Comparison of ENCODE assay signal across 16 cellular contexts in genomic region chr9:97660847-97661246, GRCh38. TPM values are rescaled to one million over a fixed set of nuclear protein-coding genes. Genes with fewer than 3 reads are reported as not detected.
DNase-seq lines count a peak whose midpoint lies in the region; ATAC-seq and TF ChIP-seq lines count a peak whose summit lies in the region.
"Had no signal": no experiment of that assay in that cellular context is flagged by ENCODE, and none has a peak within 500 bp of the region (broad histone marks: within the 10 kb centered on the region; RNA-seq: fewer than 3 reads in every experiment).

No MANE protein-coding gene starts in this region.

- peak overlapping the region; percentile 59 for H3K27ac Mint-ChIP-seq in activated CD4-positive, alpha-beta T cell treated with anti-CD3 and anti-CD28 coated beads for 36 hours
- H3K27ac Mint-ChIP-seq in activated CD8-positive, alpha-beta T cell treated with anti-CD3 and anti-CD28 coated beads for 36 hours = no peak overlapping the region

- H3K4me3 ChIP-seq in adipocyte (ENCODE audit: low read length) (no peak overlapping the region), neutrophil (ENCODE audit: low read depth in 1 of 2, low read length in 1 of 2) (no peak overlapping the region)

- H3K27me3 ChIP-seq in adipocyte (replicated peaks; ENCODE audit: control insufficient read depth, insufficient read depth, low read length) = no peaks in the 10 kb centered on the region
- no peaks in the 10 kb centered on the region for H3K27me3 ChIP-seq in neutrophil

- H3K36me3 Mint-ChIP-seq in activated CD4-positive, alpha-beta T cell treated with anti-CD3 and anti-CD28 coated beads for 36 hours (ENCODE audit: low read depth) = peaks cover 62% of the 10 kb centered on the region
- H3K36me3 Mint-ChIP-seq in activated CD8-positive, alpha-beta T cell treated with anti-CD3 and anti-CD28 coated beads for 36 hours (ENCODE audit: low read depth) = peaks cover 64% of the 10 kb centered on the region

- TF ChIP-seq CTCF in neutrophil (IDR thresholded peaks at IDR 0.05) = no peak
- TF ChIP-seq CTCF in activated CD8-positive, alpha-beta T cell treated with anti-CD3 and anti-CD28 coated beads for 36 hours (IDR thresholded peaks at IDR 0.05) = no peak

- no peak overlapping the region for H3K9ac ChIP-seq in adipocyte (ENCODE audit: low read length)

- H3K4me1 ChIP-seq in adipocyte (ENCODE audit: control insufficient read depth, insufficient read depth, low read length) (peaks cover under 1% of the 10 kb centered on the region), neutrophil (ENCODE audit: control insufficient read depth in 1 of 2, insufficient read depth in 1 of 2, low read depth in 1 of 2, low read length in 1 of 2) (no peaks in the 10 kb centered on the region)

- peaks cover 16% of the 10 kb centered on the region for H3K4me1 Mint-ChIP-seq in activated CD4-positive, alpha-beta T cell treated with anti-CD3 and anti-CD28 coated beads for 36 hours
- peaks cover 15% of the 10 kb centered on the region for H3K4me1 Mint-ChIP-seq in activated CD8-positive, alpha-beta T cell treated with anti-CD3 and anti-CD28 coated beads for 36 hours (ENCODE audit: low read depth)

- intact Hi-C loops in activated CD4-positive, alpha-beta T cell treated with anti-CD3 and anti-CD28 coated beads for 36 hours (cut with DNase I, micrococcal nuclease) = no loop called here
- intact Hi-C loops in activated CD8-positive, alpha-beta T cell treated with anti-CD3 and anti-CD28 coated beads for 36 hours (cut with micrococcal nuclease) = no loop called here

- DNase-seq in activated CD4-positive, alpha-beta T cell treated with anti-CD3 and anti-CD28 coated beads for 36 hours = no peak
- DNase-seq in activated CD4-positive, alpha-beta T cell treated with anti-CD3 and anti-CD28 coated beads, Interleukin-2, amount 50 U/mL, for 1 hour = no peak
- DNase-seq in adipocyte (ENCODE audit: low read depth) = peak; percentile 62
- DNase-seq in fibroblast of peridontal ligament (ENCODE audit: extremely low read depth) = peak; percentile 55
- no peak for DNase-seq in activated CD8-positive, alpha-beta T cell treated with anti-CD3 and anti-CD28 coated beads for 36 hours
- DNase-seq in NCI-H2029 (lab: John Stamatoyannopoulos, UW) = no peak
- DNase-seq: 8988T, C1 segment of cervical spinal cord, DMS 273 treated with DMSO at 0.1 percent for 48 hours, GF-D8, GOT3, NCI-H187, NCI-H446, NCI-H69 had no signal

- H3K4me3 Mint-ChIP-seq in activated CD4-positive, alpha-beta T cell treated with anti-CD3 and anti-CD28 coated beads for 36 hours = no peak overlapping the region
- H3K4me3 Mint-ChIP-seq in activated CD8-positive, alpha-beta T cell treated with anti-CD3 and anti-CD28 coated beads for 36 hours = no peak overlapping the region

- no peaks in the 10 kb centered on the region for H3K9me3 ChIP-seq in adipocyte (ENCODE audit: control insufficient read depth, low read length)
- no peaks in the 10 kb centered on the region for H3K9me3 ChIP-seq in neutrophil

- peaks cover 97% of the 10 kb centered on the region for H3K36me3 ChIP-seq in adipocyte (ENCODE audit: control insufficient read depth, insufficient read depth, low read length, severe bottlenecking)
- H3K36me3 ChIP-seq in neutrophil = peaks cover 76% of the 10 kb centered on the region

- no peaks in the 10 kb centered on the region for H3K27me3 Mint-ChIP-seq in activated CD4-positive, alpha-beta T cell treated with anti-CD3 and anti-CD28 coated beads for 36 hours
- H3K27me3 Mint-ChIP-seq in activated CD8-positive, alpha-beta T cell treated with anti-CD3 and anti-CD28 coated beads for 36 hours = no peaks in the 10 kb centered on the region

- CTCF ChIA-PET in activated CD4-positive, alpha-beta T cell treated with anti-CD3 and anti-CD28 coated beads for 36 hours (lab: Charles Lee) = interaction anchor here (1.3 kb wide), 1 partner anchor 9 kb away, joined by 3 read pairs; no protein-coding TSS in a partner anchor
- CTCF ChIA-PET in activated CD8-positive, alpha-beta T cell treated with anti-CD3 and anti-CD28 coated beads for 36 hours (lab: Charles Lee) = interaction anchor here (1.0 to 1.6 kb wide), 2 partner anchors 18 to 45 kb away, joined by 3 to 5 read pairs; no protein-coding TSS in a partner anchor

- no peaks in the 10 kb centered on the region for H3K9me3 Mint-ChIP-seq in activated CD4-positive, alpha-beta T cell treated with anti-CD3 and anti-CD28 coated beads for 36 hours (ENCODE audit: low read depth)
- H3K9me3 Mint-ChIP-seq in activated CD8-positive, alpha-beta T cell treated with anti-CD3 and anti-CD28 coated beads for 36 hours = no peaks in the 10 kb centered on the region

- POLR2A ChIA-PET in activated CD4-positive, alpha-beta T cell treated with anti-CD3 and anti-CD28 coated beads for 36 hours (lab: Charles Lee) = no interaction called here
- POLR2A ChIA-PET in activated CD8-positive, alpha-beta T cell treated with anti-CD3 and anti-CD28 coated beads for 36 hours (lab: Charles Lee) = interaction anchor here (0.6 to 2.0 kb wide), 2 partner anchors 27 to 28 kb away, joined by 3 to 8 read pairs; partner anchors contain the start of genes NCBP1 and TSTD2

- peak overlapping the region; percentile 55 for H3K27ac ChIP-seq in neutrophil

- ATAC-seq in activated CD4-positive, alpha-beta T cell treated with anti-CD3 and anti-CD28 coated beads for 36 hours = no peak
- no peak for ATAC-seq in GM21447 (IDR thresholded peaks at IDR 0.05; ENCODE audit: unreplicated experiment)
- no peak for ATAC-seq in activated CD8-positive, alpha-beta T cell treated with anti-CD3 and anti-CD28 coated beads for 36 hours

RNA-seq across cellular contexts. Expression of gene NCBP1, which starts 27.2 kb away (rescaled TPM):
- 10 to 100 TPM; 42.2 to 43.0 TPM for total RNA-seq in activated CD4-positive, alpha-beta T cell treated with anti-CD3 and anti-CD28 coated beads for 36 hours
- 10 to 100 TPM; 37.6 to 41.7 TPM for total RNA-seq in activated CD8-positive, alpha-beta T cell treated with anti-CD3 and anti-CD28 coated beads for 36 hours

RNA-seq across cellular contexts. Expression of gene TSTD2, which starts 27.7 kb away (rescaled TPM):
- 10 to 100 TPM; 12.7 to 15.0 TPM for total RNA-seq in activated CD4-positive, alpha-beta T cell treated with anti-CD3 and anti-CD28 coated beads for 36 hours
- 10 to 100 TPM; 15.2 to 15.3 TPM for total RNA-seq in activated CD8-positive, alpha-beta T cell treated with anti-CD3 and anti-CD28 coated beads for 36 hours

RNA-seq across cellular contexts. Expression of gene XPA, which starts 36.3 kb away (rescaled TPM):
- 10 to 100 TPM in 1 of 2 experiments, 1 to 10 TPM in 1; 8.7 to 11.1 TPM for total RNA-seq in activated CD4-positive, alpha-beta T cell treated with anti-CD3 and anti-CD28 coated beads for 36 hours
- 10 to 100 TPM in 1 of 2 experiments, 1 to 10 TPM in 1; 9.8 to 10.9 TPM for total RNA-seq in activated CD8-positive, alpha-beta T cell treated with anti-CD3 and anti-CD28 coated beads for 36 hours

Comparison
In these comparisons a context has a peak if more than half of its experiments do, and no peak if none do; other contexts are left out.
1. DNase-seq: peak in adipocyte (single experiment) and fibroblast of peridontal ligament (single experiment); none in activated CD4-positive, alpha-beta T cell treated with anti-CD3 and anti-CD28 coated beads for 36 hours (single experiment), activated CD4-positive, alpha-beta T cell treated with anti-CD3 and anti-CD28 coated beads, Interleukin-2, amount 50 U/mL, for 1 hour (single experiment), activated CD8-positive, alpha-beta T cell treated with anti-CD3 and anti-CD28 coated beads for 36 hours (single experiment) and NCI-H2029 (single experiment).